In the genomic region with DNA sequence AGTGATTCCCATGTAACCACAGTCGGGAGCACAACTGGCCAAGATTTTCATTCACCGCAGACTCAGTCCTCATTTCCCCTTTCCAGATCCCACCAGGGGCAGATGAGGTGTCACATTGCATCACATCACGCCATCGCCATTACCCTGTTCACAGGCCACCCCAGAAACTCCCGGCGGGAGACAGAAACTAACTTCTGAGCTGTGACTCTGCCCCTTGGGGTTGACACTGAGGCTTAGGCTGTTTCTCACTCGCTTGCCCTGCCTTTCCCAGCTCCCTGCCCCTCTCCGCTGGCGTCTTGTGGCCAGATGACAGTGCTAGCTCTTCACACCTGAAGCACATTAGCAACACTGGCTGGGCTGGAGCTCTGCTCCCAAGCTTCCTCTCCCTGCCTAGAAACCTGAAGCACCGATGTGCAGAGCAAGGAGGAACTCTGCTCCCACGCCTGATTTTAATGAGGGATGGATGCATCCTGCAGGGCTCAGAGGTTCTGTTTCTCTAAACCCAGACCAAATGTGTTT, we compare ENCODE assay signal across 15 cellular contexts.
DNase-seq lines count a peak whose midpoint lies in the region; ATAC-seq and TF ChIP-seq lines count a peak whose summit lies in the region.
"Had no signal": no experiment of that assay in that cellular context is flagged by ENCODE, and none has a peak within 500 bp of the region (broad histone marks: within the 10 kb centered on the region; RNA-seq: fewer than 3 reads in every experiment).

No MANE protein-coding gene starts in this region.

- peak overlapping the region; percentile 38; the same call in 1 of the 2 replicates for H2AFZ ChIP-seq in GM23338

- H3K4me1 ChIP-seq in GM23338 (ENCODE audit: insufficient read depth) (no peaks in the 10 kb centered on the region), endodermal cell (ENCODE audit: control insufficient read depth, insufficient read depth, low read length) (peaks cover 10% of the 10 kb centered on the region)
- H3K4me1 ChIP-seq: colonic mucosa had no signal

- H3K4me2 ChIP-seq in GM23338, result no peak overlapping the region

- ATAC-seq in GM23338 (peak; percentile 88), HG02970 (IDR thresholded peaks at IDR 0.05; ENCODE audit: low FRiP score, unreplicated experiment) (no peak)
- ATAC-seq: activated CD4-positive, alpha-beta T cell treated with anti-CD3 and anti-CD28 coated beads for 36 hours; activated naive CD4-positive, alpha-beta T cell treated with anti-CD3 and anti-CD28 coated beads, Interleukin-2, amount 50 U/mL, for 72 hours had no signal

- no peak overlapping the region for H3K4me3 ChIP-seq in GM23338
- no peak overlapping the region for H3K4me3 ChIP-seq in endodermal cell (ENCODE audit: low read length)
- no peak overlapping the region for H3K4me3 ChIP-seq in brain microvascular endothelial cell (ENCODE audit: low read depth, low read length)
- H3K4me3 ChIP-seq: colonic mucosa had no signal

- peaks cover 2% of the 10 kb centered on the region; the same call in 1 of the 3 replicates for H3K36me3 Mint-ChIP-seq in GM23338 (ENCODE audit: low read depth)
- H3K36me3 Mint-ChIP-seq in endodermal cell (ENCODE audit: low read depth), result peaks cover 45% of the 10 kb centered on the region
- H3K36me3 Mint-ChIP-seq: activated naive CD4-positive, alpha-beta T cell treated with anti-CD3 and anti-CD28 coated beads, Interleukin-2, amount 50 U/mL, for 72 hours; CD4-positive, alpha-beta memory T cell had no signal

- in situ Hi-C loops in brain microvascular endothelial cell (cut with HindIII; ENCODE audit: low pct_ligation_motif_present, low sequenced_read_pairs), result no loop called here

- no peak overlapping the region for H3K4me3 Mint-ChIP-seq in GM23338
- no peak overlapping the region for H3K4me3 Mint-ChIP-seq in endodermal cell
- H3K4me3 Mint-ChIP-seq: activated CD4-positive, alpha-beta T cell treated with anti-CD3 and anti-CD28 coated beads for 36 hours; activated T-helper 1 cell treated with anti-CD3 and anti-CD28 coated beads, Interleukin-12 subunit alpha, Interleukin-12 subunit beta, Interleukin-2, Interleukin-4 antibody, amounts not matched to agents 30 ng/mL and 10 ng/mL and 1 ng/mL, durations not matched to agents 14 hours and 24 hours and 36 hours; CD4-positive, alpha-beta memory T cell had no signal

- WGBS in endodermal cell (ENCODE audit: insufficient coverage in 1 of 2, insufficient read length in 1 of 2), 2 experiments, result 83 to 85% methylated on average over 9 to 11 of the region's 11 CpGs

- peaks cover 4% of the 10 kb centered on the region for H3K27me3 Mint-ChIP-seq in GM23338 (ENCODE audit: insufficient read depth, low read depth, poor library complexity)
- H3K27me3 Mint-ChIP-seq in endodermal cell (ENCODE audit: insufficient read depth), result no peaks in the 10 kb centered on the region

- no peak overlapping the region for H3K27ac ChIP-seq in GM23338 (ENCODE audit: low read depth)
- no peak overlapping the region for H3K27ac ChIP-seq in endodermal cell (ENCODE audit: low read depth, low read length)
- H3K27ac ChIP-seq in brain microvascular endothelial cell, result no peak overlapping the region
- H3K27ac ChIP-seq: colonic mucosa had no signal

- DNase-seq in GM23338 (ENCODE audit: low spot score), result peak; percentile 29
- DNase-seq in NOMO-1 treated with DMSO at 0.1 percent for 48 hours (lab: John Stamatoyannopoulos, UW; ENCODE audit: unreplicated experiment), result peak; percentile 28
- peak; percentile 87 for DNase-seq in endodermal cell
- peak; percentile 77 for DNase-seq in retina
- DNase-seq in stimulated activated CD4-positive, alpha-beta T cell treated with anti-CD3 and anti-CD28 coated beads, Interleukin-15, amount 100 ng/mL, for 24 hours, result no peak
- DNase-seq in brain microvascular endothelial cell, result no peak
- DNase-seq: activated CD4-positive, alpha-beta T cell treated with anti-CD3 and anti-CD28 coated beads for 36 hours; CD4-positive, alpha-beta memory T cell; colonic mucosa; NCI-H1930; NCI-H345; SW 1271 had no signal

- TF ChIP-seq CTCF in GM23338 (conservative IDR thresholded peaks at IDR 0.05; ENCODE audit: low read depth in 2 of 2) (peak in 1 of 2 experiments; percentile 6; a peak in 1 of 4 replicates), endodermal cell (conservative IDR thresholded peaks at IDR 0.05) (no peak), brain microvascular endothelial cell (IDR thresholded peaks at IDR 0.05; ENCODE audit: low read depth, low read length, missing control alignments) (no peak)

- peaks cover 11% of the 10 kb centered on the region for H3K9me3 Mint-ChIP-seq in GM23338
- H3K9me3 Mint-ChIP-seq in endodermal cell, result peaks cover 15% of the 10 kb centered on the region

- H3K36me3 ChIP-seq in GM23338 (ENCODE audit: insufficient read depth) (no peaks in the 10 kb centered on the region), endodermal cell (ENCODE audit: control insufficient read depth, insufficient read depth, low read length) (peaks cover 11% of the 10 kb centered on the region), brain microvascular endothelial cell (replicated peaks) (no peaks in the 10 kb centered on the region)
- H3K36me3 ChIP-seq: colonic mucosa had no signal

- no peaks in the 10 kb centered on the region for H3K27me3 ChIP-seq in GM23338 (ENCODE audit: insufficient read depth)
- no peaks in the 10 kb centered on the region for H3K27me3 ChIP-seq in endodermal cell (ENCODE audit: control insufficient read depth, insufficient read depth, low read length, poor library complexity, severe bottlenecking)
- peaks cover 46% of the 10 kb centered on the region for H3K27me3 ChIP-seq in brain microvascular endothelial cell (replicated peaks)
- H3K27me3 ChIP-seq: colonic mucosa had no signal

- no peak overlapping the region for H3K27ac Mint-ChIP-seq in GM23338
- no peak overlapping the region for H3K27ac Mint-ChIP-seq in endodermal cell
- H3K27ac Mint-ChIP-seq: activated CD4-positive, alpha-beta T cell treated with anti-CD3 and anti-CD28 coated beads for 36 hours; activated naive CD4-positive, alpha-beta T cell treated with anti-CD3 and anti-CD28 coated beads, Interleukin-2, amount 50 U/mL, for 72 hours; activated T-helper 1 cell treated with anti-CD3 and anti-CD28 coated beads, Interleukin-12 subunit alpha, Interleukin-12 subunit beta, Interleukin-2, Interleukin-4 antibody, amounts not matched to agents 30 ng/mL and 10 ng/mL and 1 ng/mL, durations not matched to agents 14 hours and 24 hours and 36 hours; CD4-positive, alpha-beta memory T cell had no signal

- no peaks in the 10 kb centered on the region for H3F3A ChIP-seq in GM23338 (replicated peaks; ENCODE audit: low read depth)

- H3K79me2 ChIP-seq in GM23338 (replicated peaks; ENCODE audit: insufficient read depth), result no peaks in the 10 kb centered on the region

- no peaks in the 10 kb centered on the region for H3K9me2 ChIP-seq in GM23338 (ENCODE audit: insufficient read depth)

- H3K4me1 Mint-ChIP-seq in GM23338 (peaks cover 10% of the 10 kb centered on the region; the same call in 2 of the 3 replicates), endodermal cell (peaks cover 25% of the 10 kb centered on the region)
- H3K4me1 Mint-ChIP-seq: activated CD4-positive, alpha-beta T cell treated with anti-CD3 and anti-CD28 coated beads for 36 hours had no signal

- no peaks in the 10 kb centered on the region for H4K20me1 ChIP-seq in GM23338 (replicated peaks; ENCODE audit: insufficient read depth)

- peaks cover 8% of the 10 kb centered on the region for H3K9me3 ChIP-seq in endodermal cell (ENCODE audit: control insufficient read depth, low read length)
- H3K9me3 ChIP-seq: colonic mucosa had no signal

- H3K9ac ChIP-seq in endodermal cell (ENCODE audit: extremely low read depth, low read length, poor library complexity, severe bottlenecking), result no peak overlapping the region

TF ChIP-seq in GM23338, 12 proteins besides CTCF, POLR2A, EP300 and RAD21 (continues in another document):
- TF ChIP-seq, protein P1, sequence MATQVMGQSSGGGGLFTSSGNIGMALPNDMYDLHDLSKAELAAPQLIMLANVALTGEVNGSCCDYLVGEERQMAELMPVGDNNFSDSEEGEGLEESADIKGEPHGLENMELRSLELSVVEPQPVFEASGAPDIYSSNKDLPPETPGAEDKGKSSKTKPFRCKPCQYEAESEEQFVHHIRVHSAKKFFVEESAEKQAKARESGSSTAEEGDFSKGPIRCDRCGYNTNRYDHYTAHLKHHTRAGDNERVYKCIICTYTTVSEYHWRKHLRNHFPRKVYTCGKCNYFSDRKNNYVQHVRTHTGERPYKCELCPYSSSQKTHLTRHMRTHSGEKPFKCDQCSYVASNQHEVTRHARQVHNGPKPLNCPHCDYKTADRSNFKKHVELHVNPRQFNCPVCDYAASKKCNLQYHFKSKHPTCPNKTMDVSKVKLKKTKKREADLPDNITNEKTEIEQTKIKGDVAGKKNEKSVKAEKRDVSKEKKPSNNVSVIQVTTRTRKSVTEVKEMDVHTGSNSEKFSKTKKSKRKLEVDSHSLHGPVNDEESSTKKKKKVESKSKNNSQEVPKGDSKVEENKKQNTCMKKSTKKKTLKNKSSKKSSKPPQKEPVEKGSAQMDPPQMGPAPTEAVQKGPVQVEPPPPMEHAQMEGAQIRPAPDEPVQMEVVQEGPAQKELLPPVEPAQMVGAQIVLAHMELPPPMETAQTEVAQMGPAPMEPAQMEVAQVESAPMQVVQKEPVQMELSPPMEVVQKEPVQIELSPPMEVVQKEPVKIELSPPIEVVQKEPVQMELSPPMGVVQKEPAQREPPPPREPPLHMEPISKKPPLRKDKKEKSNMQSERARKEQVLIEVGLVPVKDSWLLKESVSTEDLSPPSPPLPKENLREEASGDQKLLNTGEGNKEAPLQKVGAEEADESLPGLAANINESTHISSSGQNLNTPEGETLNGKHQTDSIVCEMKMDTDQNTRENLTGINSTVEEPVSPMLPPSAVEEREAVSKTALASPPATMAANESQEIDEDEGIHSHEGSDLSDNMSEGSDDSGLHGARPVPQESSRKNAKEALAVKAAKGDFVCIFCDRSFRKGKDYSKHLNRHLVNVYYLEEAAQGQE (IDR thresholded peaks at IDR 0.05; ENCODE audit: unreplicated experiment), result no peak
- no peak for TF ChIP-seq STAT1 (IDR thresholded peaks at IDR 0.05; ENCODE audit: unreplicated experiment)
- no peak for TF ChIP-seq JUNB (IDR thresholded peaks at IDR 0.05; ENCODE audit: unreplicated experiment)

Comparison
In these comparisons a context has a peak if more than half of its experiments do, and no peak if none do; other contexts are left out.
1. DNase-seq: peak in GM23338 (single experiment), NOMO-1 treated with DMSO at 0.1 percent for 48 hours (single experiment), endodermal cell (single experiment) and retina (single experiment); none in stimulated activated CD4-positive, alpha-beta T cell treated with anti-CD3 and anti-CD28 coated beads, Interleukin-15, amount 100 ng/mL, for 24 hours (single experiment) and brain microvascular endothelial cell (single experiment).